In the genomic region with DNA sequence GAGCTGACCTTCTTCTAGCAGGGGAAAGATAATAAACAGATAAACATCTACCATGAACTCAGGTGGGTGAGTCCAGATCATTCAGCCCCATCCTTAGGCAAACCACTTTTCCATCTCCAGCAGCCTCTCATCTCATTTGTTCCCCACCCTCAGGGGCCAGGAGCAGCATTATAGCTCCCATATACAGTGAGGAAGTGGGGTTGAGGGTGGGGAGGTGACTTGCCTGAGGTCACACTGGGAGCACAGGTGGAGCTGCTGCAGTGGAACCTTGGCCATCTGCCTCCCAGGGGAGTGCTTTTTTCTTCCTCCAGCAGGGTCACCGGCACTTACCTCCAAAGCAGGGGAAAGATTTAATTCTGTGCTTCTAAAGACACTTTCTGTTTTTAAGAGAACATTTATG, we compare ENCODE assay signal across 14 cellular contexts.
DNase-seq lines count a peak whose midpoint lies in the region; ATAC-seq and TF ChIP-seq lines count a peak whose summit lies in the region.
"Had no signal": no experiment of that assay in that cellular context is flagged by ENCODE, and none has a peak within 500 bp of the region (broad histone marks: within the 10 kb centered on the region; RNA-seq: fewer than 3 reads in every experiment).

No MANE protein-coding gene starts in this region.

- no peak for TF ChIP-seq POLR2A in sigmoid colon (IDR thresholded peaks at IDR 0.05)

- DNase-seq in COLO668 (lab: John Stamatoyannopoulos, UW; ENCODE audit: unreplicated experiment) (peak; percentile 20), NCI-H69 (lab: John Stamatoyannopoulos, UW) (peak; percentile 65), mucosa of descending colon (peak in 2 of 3 donors; percentile 42 to 62), sigmoid colon (peak; percentile 4), NCI-H1417 (lab: John Stamatoyannopoulos, UW) (no peak), left ventricle myocardium inferior (no peak)
- DNase-seq: CD8-positive, alpha-beta T cell; DMS53; GF-D8; GOT3 had no signal

- ATAC-seq in mucosa of descending colon, result peak; percentile 4
- no peak for ATAC-seq in HG02973 (IDR thresholded peaks at IDR 0.05; ENCODE audit: unreplicated experiment)
- ATAC-seq in GM19328 (IDR thresholded peaks at IDR 0.05; ENCODE audit: unreplicated experiment), result no peak
- ATAC-seq: CD8-positive, alpha-beta T cell had no signal

- no peaks in the 10 kb centered on the region for H3K9me3 ChIP-seq in mucosa of descending colon
- H3K9me3 ChIP-seq in sigmoid colon, result no peaks in the 10 kb centered on the region
- H3K9me3 ChIP-seq in left ventricle myocardium inferior (replicated peaks), result no peaks in the 10 kb centered on the region
- H3K9me3 ChIP-seq: HAP-1 had no signal

- H3K27ac ChIP-seq in sigmoid colon (no peak overlapping the region), left ventricle myocardium inferior (replicated peaks) (no peak overlapping the region)
- H3K27ac ChIP-seq: 22Rv1 had no signal

- H3K36me3 ChIP-seq in mucosa of descending colon (ENCODE audit: low read depth), result no peaks in the 10 kb centered on the region
- no peaks in the 10 kb centered on the region for H3K36me3 ChIP-seq in sigmoid colon
- no peaks in the 10 kb centered on the region for H3K36me3 ChIP-seq in left ventricle myocardium inferior
- H3K36me3 ChIP-seq: HAP-1 had no signal

- H3K4me1 ChIP-seq in mucosa of descending colon (ENCODE audit: low read depth), result peaks cover 30% of the 10 kb centered on the region
- no peaks in the 10 kb centered on the region for H3K4me1 ChIP-seq in sigmoid colon
- peaks cover 37% of the 10 kb centered on the region for H3K4me1 ChIP-seq in left ventricle myocardium inferior
- H3K4me1 ChIP-seq: HAP-1 had no signal

- WGBS in sigmoid colon, 2 donors, result 32 to 54% methylated on average over 1 of the region's 1 CpG

- H3K27me3 ChIP-seq in sigmoid colon, result peaks cover 0 to under 1% (median under 1%) of the 10 kb centered on the region in 3 donors
- H3K27me3 ChIP-seq in left ventricle myocardium inferior (ENCODE audit: low read depth), result no peaks in the 10 kb centered on the region

- intact Hi-C loops in mucosa of descending colon (cut with DNase I, micrococcal nuclease), result no loop called here
- intact Hi-C loops in sigmoid colon (cut with DNase I), result no loop called here
- intact Hi-C loops in left ventricle myocardium inferior (cut with micrococcal nuclease), result no loop called here

- H3K4me3 ChIP-seq in mucosa of descending colon (no peak overlapping the region), sigmoid colon (no peak overlapping the region), left ventricle myocardium inferior (no peak overlapping the region)
- H3K4me3 ChIP-seq: HAP-1 had no signal

- no peak for TF ChIP-seq CTCF in mucosa of descending colon (IDR thresholded peaks at IDR 0.05)
- TF ChIP-seq CTCF in sigmoid colon (IDR thresholded peaks at IDR 0.05), result no peak
- TF ChIP-seq CTCF in left ventricle myocardium inferior (IDR thresholded peaks at IDR 0.05; ENCODE audit: borderline replicate concordance), result no peak

- TF ChIP-seq EP300 in sigmoid colon (IDR thresholded peaks at IDR 0.05), result no peak

Comparison
In these comparisons a context has a peak if more than half of its experiments do, and no peak if none do; other contexts are left out.
1. DNase-seq: peak in COLO668 (single experiment), NCI-H69 (single experiment), mucosa of descending colon (2 of 3) and sigmoid colon (single experiment); none in NCI-H1417 (0 of 3) and left ventricle myocardium inferior (single experiment).